10 cellular contexts compared by ENCODE assay signal in the genomic region with DNA sequence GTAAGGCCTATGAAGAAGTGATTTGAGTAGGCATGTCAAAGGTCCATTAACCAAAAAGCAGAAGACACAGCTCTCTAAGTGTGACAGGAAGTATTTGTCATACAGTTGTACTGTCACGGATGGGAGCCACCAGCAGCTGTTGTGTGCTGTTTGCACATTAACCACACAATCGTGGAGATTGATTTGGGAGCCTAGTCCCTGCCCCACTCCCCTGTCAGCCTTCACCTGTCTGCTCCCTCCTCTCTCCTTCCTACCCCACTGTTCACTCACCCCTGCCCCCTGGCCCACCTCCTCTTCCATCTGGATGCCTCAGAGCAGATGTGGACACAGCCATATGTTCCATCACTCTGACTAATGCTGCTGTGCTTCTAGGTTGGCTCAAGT.
DNase-seq lines count a peak whose midpoint lies in the region; ATAC-seq and TF ChIP-seq lines count a peak whose summit lies in the region.
"Had no signal": no experiment of that assay in that cellular context is flagged by ENCODE, and none has a peak within 500 bp of the region (broad histone marks: within the 10 kb centered on the region; RNA-seq: fewer than 3 reads in every experiment).

No MANE protein-coding gene starts in this region.

- no peak overlapping the region for H3K27ac Mint-ChIP-seq in activated CD8-positive, alpha-beta memory T cell treated with anti-CD3 and anti-CD28 coated beads, Interleukin-2, amount 10 ng/mL, durations not matched to agents 7 days and 5 days
- peak overlapping the region; percentile 91 for H3K27ac Mint-ChIP-seq in stimulated activated memory B cell treated with anti-CD40 and anti-IgM and Interleukin-4, amounts not matched to agents 10 μg/mL and 1 μg/mL and 100 μg/mL, for 72 hours
- no peak overlapping the region; a peak in 1 of 7 replicates for H3K27ac Mint-ChIP-seq in H9
- H3K27ac Mint-ChIP-seq in chondrocyte (ENCODE audit: unreplicated experiment): no peak overlapping the region

- H3K27me3 ChIP-seq in H9 (ENCODE audit: insufficient read depth, low read length): no peaks in the 10 kb centered on the region
- no peaks in the 10 kb centered on the region for H3K27me3 ChIP-seq in HAP-1 (ENCODE audit: low read depth)
- H3K27me3 ChIP-seq: right atrium auricular region had no signal

- H3K9me3 ChIP-seq in H9 (ENCODE audit: control insufficient read depth, low read depth, low read length) (no peaks in the 10 kb centered on the region), HAP-1 (no peaks in the 10 kb centered on the region)
- H3K9me3 ChIP-seq: right atrium auricular region had no signal

- peaks cover 23% of the 10 kb centered on the region for H3K27me3 Mint-ChIP-seq in activated CD8-positive, alpha-beta memory T cell treated with anti-CD3 and anti-CD28 coated beads, Interleukin-2, amount 10 ng/mL, durations not matched to agents 7 days and 5 days
- H3K27me3 Mint-ChIP-seq in stimulated activated memory B cell treated with anti-CD40 and anti-IgM and Interleukin-4, amounts not matched to agents 10 μg/mL and 1 μg/mL and 100 μg/mL, for 72 hours: no peaks in the 10 kb centered on the region
- H3K27me3 Mint-ChIP-seq in H9 (ENCODE audit: low read depth) (no peaks in the 10 kb centered on the region), chondrocyte (ENCODE audit: low read depth) (peaks cover 42% of the 10 kb centered on the region)

- H3K4me2 ChIP-seq in H9 (ENCODE audit: insufficient read depth, insufficient read length, low read length): no peak overlapping the region

- no CpG with 5 or more reads among the region's 2 CpGs for WGBS in H9 (ENCODE audit: extremely low coverage, insufficient read length, low lambda C conversion rate)

- no peaks in the 10 kb centered on the region for H3K23me2 ChIP-seq in H9 (ENCODE audit: insufficient read length, low read depth, low read length, poor library complexity, severe bottlenecking)

- H3K9me3 Mint-ChIP-seq in activated CD8-positive, alpha-beta memory T cell treated with anti-CD3 and anti-CD28 coated beads, Interleukin-2, amount 10 ng/mL, durations not matched to agents 7 days and 5 days (ENCODE audit: low read depth): no peaks in the 10 kb centered on the region
- no peaks in the 10 kb centered on the region for H3K9me3 Mint-ChIP-seq in stimulated activated memory B cell treated with anti-CD40 and anti-IgM and Interleukin-4, amounts not matched to agents 10 μg/mL and 1 μg/mL and 100 μg/mL, for 72 hours
- 0 out of 5 replicates have a peak, but pooled peaks cover 0 to 2% of the 10 kb centered on the region in 2 experiments for H3K9me3 Mint-ChIP-seq in H9
- no peaks in the 10 kb centered on the region for H3K9me3 Mint-ChIP-seq in chondrocyte (ENCODE audit: low read depth)

- no peak overlapping the region for H3K4me3 Mint-ChIP-seq in activated CD8-positive, alpha-beta memory T cell treated with anti-CD3 and anti-CD28 coated beads, Interleukin-2, amount 10 ng/mL, durations not matched to agents 7 days and 5 days
- no peak overlapping the region for H3K4me3 Mint-ChIP-seq in stimulated activated memory B cell treated with anti-CD40 and anti-IgM and Interleukin-4, amounts not matched to agents 10 μg/mL and 1 μg/mL and 100 μg/mL, for 72 hours
- no peak overlapping the region for H3K4me3 Mint-ChIP-seq in H9
- H3K4me3 Mint-ChIP-seq in chondrocyte (ENCODE audit: unreplicated experiment): no peak overlapping the region

- in situ Hi-C loops in HAP-1 (cut with MboI; ENCODE audit: low sequenced_read_pairs): no loop called here

- no peak overlapping the region for H3T11ph ChIP-seq in H9 (ENCODE audit: low read length)

- H3K36me3 Mint-ChIP-seq in activated CD8-positive, alpha-beta memory T cell treated with anti-CD3 and anti-CD28 coated beads, Interleukin-2, amount 10 ng/mL, durations not matched to agents 7 days and 5 days: no peaks in the 10 kb centered on the region
- no peaks in the 10 kb centered on the region for H3K36me3 Mint-ChIP-seq in stimulated activated memory B cell treated with anti-CD40 and anti-IgM and Interleukin-4, amounts not matched to agents 10 μg/mL and 1 μg/mL and 100 μg/mL, for 72 hours
- H3K36me3 Mint-ChIP-seq in H9 (ENCODE audit: insufficient read depth in 1 of 3, low read depth in 3 of 3) (no peaks in the 10 kb centered on the region; a peak in 1 of 7 replicates), chondrocyte (ENCODE audit: low read depth) (no peaks in the 10 kb centered on the region)

- H2BK20ac ChIP-seq in H9 (ENCODE audit: low read depth, low read length, poor library complexity, severe bottlenecking): no peak overlapping the region

- H2AFZ ChIP-seq in H9 (ENCODE audit: low read length): no peak overlapping the region

- no peak overlapping the region for H3K27ac ChIP-seq in H9 (ENCODE audit: insufficient read length, low read depth, low read length)
- H3K27ac ChIP-seq: right atrium auricular region had no signal

- no peak overlapping the region for H3K4me3 ChIP-seq in HAP-1
- H3K4me3 ChIP-seq: right atrium auricular region had no signal

- no peak overlapping the region for H4K91ac ChIP-seq in H9 (ENCODE audit: insufficient read length, low read depth, low read length)

- no peak overlapping the region for H3K56ac ChIP-seq in H9 (ENCODE audit: insufficient read length, low read depth, low read length)

- no peak overlapping the region for H2BK5ac ChIP-seq in H9 (ENCODE audit: insufficient read length, low read length)

- no peak overlapping the region for H2BK15ac ChIP-seq in H9 (ENCODE audit: low read depth, low read length)

- H3K4ac ChIP-seq in H9 (ENCODE audit: low read depth, low read length): no peak overlapping the region

- H3K79me2 ChIP-seq in H9 (ENCODE audit: insufficient read depth, low read length): no peaks in the 10 kb centered on the region

- no peak overlapping the region for H2BK120ac ChIP-seq in H9 (ENCODE audit: low read depth, low read length, poor library complexity, severe bottlenecking)

- no peak overlapping the region for H2BK12ac ChIP-seq in H9 (ENCODE audit: insufficient read length, low read depth, low read length)

- H4K5ac ChIP-seq in H9 (ENCODE audit: insufficient read length, low read depth, low read length): no peak overlapping the region

- no peak overlapping the region for H4K8ac ChIP-seq in H9 (replicated peaks; ENCODE audit: insufficient read length, low read depth, low read length)

- H3K14ac ChIP-seq in H9 (ENCODE audit: insufficient read depth, low read length): no peak overlapping the region

- H3K18ac ChIP-seq in H9 (ENCODE audit: insufficient read length, low read depth, low read length): no peak overlapping the region

- H2AK5ac ChIP-seq in H9 (ENCODE audit: insufficient read length, low read length): no peak overlapping the region

- no peaks in the 10 kb centered on the region for H3K79me1 ChIP-seq in H9 (ENCODE audit: insufficient read depth, low read depth, low read length, poor library complexity, severe bottlenecking)

- peak; percentile 79 for ATAC-seq in activated CD8-positive, alpha-beta memory T cell treated with anti-CD3 and anti-CD28 coated beads, Interleukin-2, amount 10 ng/mL, durations not matched to agents 7 days and 5 days
- peak; percentile 76 for ATAC-seq in HG02938 (IDR thresholded peaks at IDR 0.05; ENCODE audit: unreplicated experiment)
- ATAC-seq in stimulated activated memory B cell treated with anti-CD40 and anti-IgM and Interleukin-4, amounts not matched to agents 10 μg/mL and 1 μg/mL and 100 μg/mL, for 72 hours: peak; percentile 91

- H3K4me1 Mint-ChIP-seq in activated CD8-positive, alpha-beta memory T cell treated with anti-CD3 and anti-CD28 coated beads, Interleukin-2, amount 10 ng/mL, durations not matched to agents 7 days and 5 days: peaks cover 29% of the 10 kb centered on the region
- peaks cover 79% of the 10 kb centered on the region for H3K4me1 Mint-ChIP-seq in stimulated activated memory B cell treated with anti-CD40 and anti-IgM and Interleukin-4, amounts not matched to agents 10 μg/mL and 1 μg/mL and 100 μg/mL, for 72 hours
- H3K4me1 Mint-ChIP-seq in H9 (peaks cover 8 to 11% of the 10 kb centered on the region in 2 experiments), chondrocyte (ENCODE audit: low read depth) (no peaks in the 10 kb centered on the region)

- CTCF ChIA-PET in activated CD8-positive, alpha-beta memory T cell treated with anti-CD3 and anti-CD28 coated beads, Interleukin-2, amount 10 ng/mL, durations not matched to agents 7 days and 5 days (lab: Charles Lee): interaction anchor here (1.5 kb wide), 1 partner anchor 15 kb away, joined by 5 read pairs; no protein-coding TSS in a partner anchor

- no peaks in the 10 kb centered on the region for H4K20me1 ChIP-seq in H9 (ENCODE audit: control insufficient read depth, insufficient read depth, insufficient read length)

- H3K9ac ChIP-seq in H9 (ENCODE audit: extremely low read depth, insufficient read length, low read length): no peak overlapping the region

- no peak for DNase-seq in activated CD8-positive, alpha-beta memory T cell treated with anti-CD3 and anti-CD28 coated beads, Interleukin-2, amount 10 ng/mL, durations not matched to agents 7 days and 5 days
- no peak for DNase-seq in activated CD8-positive, alpha-beta memory T cell treated with anti-CD3 and anti-CD28 coated beads, Interleukin-2, amount 50 U/mL, for 48 hours
- peak; percentile 43 for DNase-seq in NCI-H510A (lab: John Stamatoyannopoulos, UW)
- no peak for DNase-seq in H9
- DNase-seq in HAP-1 (ENCODE audit: low spot score in 2 of 2): no peak
- no peak for DNase-seq in chondrocyte (ENCODE audit: low spot score)
- DNase-seq: C1 segment of cervical spinal cord had no signal

- no peaks in the 10 kb centered on the region for H3K36me3 ChIP-seq in HAP-1 (replicated peaks)
- H3K36me3 ChIP-seq: right atrium auricular region had no signal

- H3K4me1 ChIP-seq in H9 (ENCODE audit: insufficient read depth, low read length): no peaks in the 10 kb centered on the region; the same call in 1 of the 2 replicates
- peaks cover 10% of the 10 kb centered on the region for H3K4me1 ChIP-seq in HAP-1
- H3K4me1 ChIP-seq: right atrium auricular region had no signal

- H3K23ac ChIP-seq in H9 (ENCODE audit: insufficient read length, low read depth, low read length): no peak overlapping the region

- TF ChIP-seq CTCF in H9 (conservative IDR thresholded peaks at IDR 0.05) (no peak), chondrocyte (IDR thresholded peaks at IDR 0.05) (no peak)
